ENCODE assay signal across 22 cellular contexts in the genomic region with DNA sequence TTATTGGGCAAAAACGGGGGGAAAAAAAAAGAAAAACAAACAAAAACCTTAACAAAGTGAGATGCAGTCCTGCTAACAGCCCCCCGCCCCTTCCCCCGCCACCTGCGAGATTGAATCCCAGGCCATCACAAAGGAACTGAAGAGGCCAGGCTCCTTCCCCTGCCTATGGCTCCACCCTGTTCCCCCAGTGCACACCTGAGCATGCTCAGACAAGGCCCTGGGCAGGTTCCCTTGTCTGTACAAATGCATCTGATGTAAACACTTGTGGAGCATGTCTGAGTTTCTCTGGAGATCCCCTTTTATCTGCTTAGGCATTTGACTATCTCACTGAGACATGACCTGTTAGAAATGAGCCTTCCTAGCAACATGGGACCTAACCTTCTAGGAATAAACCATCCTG.
A peak's percentile ranks its signal among the peaks of the same experiment; 100 is the strongest.
DNase-seq lines count a peak whose midpoint lies in the region; ATAC-seq and TF ChIP-seq lines count a peak whose summit lies in the region.
"Had no signal": no experiment of that assay in that cellular context is flagged by ENCODE, and none has a peak within 500 bp of the region (broad histone marks: within the 10 kb centered on the region; RNA-seq: fewer than 3 reads in every experiment).

No MANE protein-coding gene starts in this region.

- H3K4me1 Mint-ChIP-seq in GM23338 (peaks cover 29% of the 10 kb centered on the region), HFFc6 (ENCODE audit: low read depth) (no peaks in the 10 kb centered on the region; the same call in 1 of the 2 replicates)
- H3K4me1 Mint-ChIP-seq: T-cell had no signal

- H3K4me3 Mint-ChIP-seq in GM23338 (peak overlapping the region; percentile 16; the same call in 1 of the 3 replicates), HFFc6 (no peak overlapping the region)
- H3K4me3 Mint-ChIP-seq: T-cell had no signal

- peak; percentile 89 for ATAC-seq in GM23338
- ATAC-seq: HCT116, K562, Panc1, Right ventricle myocardium inferior, T-cell had no signal

- H3K4me1 ChIP-seq in GM23338 (ENCODE audit: insufficient read depth) = peaks cover 27% of the 10 kb centered on the region
- peaks cover 40% of the 10 kb centered on the region for H3K4me1 ChIP-seq in HUES64 (ENCODE audit: insufficient read depth, low read length)
- H3K4me1 ChIP-seq: Caco-2 had no signal

- DNase-seq in GM23338 (ENCODE audit: low spot score) (peak; percentile 65), epithelial cell of esophagus (ENCODE audit: low read depth) (peak; percentile 56), iPS-NIHi7 (ENCODE audit: extremely low spot score) (peak; percentile 26), HFFc6 (no peak)
- DNase-seq in stimulated activated naive CD4-positive, alpha-beta T cell treated with Interleukin-2 at 50 U/mL for 16 hours (lab: John Stamatoyannopoulos, UW) = no peak
- no peak for DNase-seq in NK-92 treated with Interleukin-12 subunit alpha and Interleukin-12 subunit beta, amount 100 ng/mL, for 24 hours (lab: John Stamatoyannopoulos, UW)
- DNase-seq: ACHN, AML-193, Caco-2, DMS153, EL, NCI-H1048, NCI-H1436 treated with DMSO at 0.1 percent for 48 hours, NCI-H2081 treated with DMSO at 0.1 percent for 48 hours, NCI-H748 treated with DMSO at 0.1 percent for 48 hours, T-cell had no signal

- no peaks in the 10 kb centered on the region for H3K9me2 ChIP-seq in GM23338 (ENCODE audit: insufficient read depth)

- no peak overlapping the region for H3K4me3 ChIP-seq in GM23338
- no peak overlapping the region for H3K4me3 ChIP-seq in HUES64 (ENCODE audit: low read length)
- no peak overlapping the region for H3K4me3 ChIP-seq in epithelial cell of esophagus (ENCODE audit: low read length)
- H3K4me3 ChIP-seq: K562 had no signal

- no peaks in the 10 kb centered on the region for H3F3A ChIP-seq in GM23338 (replicated peaks; ENCODE audit: low read depth)

- H3K27me3 Mint-ChIP-seq in GM23338 (ENCODE audit: insufficient read depth, low read depth, poor library complexity) = peaks cover 10% of the 10 kb centered on the region
- H3K27me3 Mint-ChIP-seq in HFFc6 (ENCODE audit: insufficient read depth) = peaks cover 1% of the 10 kb centered on the region; the same call in 1 of the 2 replicates
- H3K27me3 Mint-ChIP-seq: T-cell had no signal

- peak overlapping the region; percentile 58 for H3K9ac ChIP-seq in HUES64 (ENCODE audit: low read depth, low read length)

- peaks cover 36% of the 10 kb centered on the region for H3K36me3 Mint-ChIP-seq in GM23338 (ENCODE audit: low read depth)
- 0 out of 2 replicates have a peak, but pooled peaks cover 4% of the 10 kb centered on the region for H3K36me3 Mint-ChIP-seq in HFFc6 (ENCODE audit: low read depth)
- H3K36me3 Mint-ChIP-seq: T-cell had no signal

- peak overlapping the region; percentile 56 for H3K4me2 ChIP-seq in GM23338

- H3K27ac ChIP-seq in GM23338 (ENCODE audit: low read depth) (peak overlapping the region; percentile 98), HUES64 (ENCODE audit: low read depth, low read length) (peak overlapping the region; percentile 86)
- H3K27ac ChIP-seq: HL-60 had no signal

- H3K36me3 ChIP-seq in GM23338 (ENCODE audit: insufficient read depth) (no peaks in the 10 kb centered on the region), HUES64 (ENCODE audit: insufficient read depth, low read length) (peaks cover 2% of the 10 kb centered on the region; the same call in 1 of the 2 replicates)

- peaks cover 7% of the 10 kb centered on the region for H3K9me3 ChIP-seq in HUES64 (ENCODE audit: insufficient read depth, low read depth, low read length)
- H3K9me3 ChIP-seq: Caco-2 had no signal

- 55% methylated on average over 3 of the region's 4 CpGs for WGBS in HUES64

- H3K9me3 Mint-ChIP-seq in GM23338 (peaks cover 38% of the 10 kb centered on the region), HFFc6 (peaks cover 24% of the 10 kb centered on the region)

- H3K79me2 ChIP-seq in GM23338 (replicated peaks; ENCODE audit: insufficient read depth) = no peaks in the 10 kb centered on the region

- no peaks in the 10 kb centered on the region for H3K27me3 ChIP-seq in GM23338 (ENCODE audit: insufficient read depth)
- H3K27me3 ChIP-seq in HUES64 (ENCODE audit: insufficient read depth, low read length) = no peaks in the 10 kb centered on the region

- TF ChIP-seq CTCF in GM23338 (conservative IDR thresholded peaks at IDR 0.05; ENCODE audit: low read depth in 2 of 2) (no peak), epithelial cell of esophagus (IDR thresholded peaks at IDR 0.05; ENCODE audit: insufficient read depth, low read depth, low read length, missing control alignments) (no peak), HFFc6 (IDR thresholded peaks at IDR 0.05) (no peak)

- H4K20me1 ChIP-seq in GM23338 (replicated peaks; ENCODE audit: insufficient read depth) = no peaks in the 10 kb centered on the region

- no peak overlapping the region for H2AFZ ChIP-seq in GM23338

- H3K27ac Mint-ChIP-seq in GM23338 (peak overlapping the region; percentile 95), HFFc6 (no peak overlapping the region)
- H3K27ac Mint-ChIP-seq: T-cell had no signal

TF ChIP-seq in GM23338, 12 proteins besides CTCF, POLR2A, EP300 and RAD21:
- TF ChIP-seq, protein P1, sequence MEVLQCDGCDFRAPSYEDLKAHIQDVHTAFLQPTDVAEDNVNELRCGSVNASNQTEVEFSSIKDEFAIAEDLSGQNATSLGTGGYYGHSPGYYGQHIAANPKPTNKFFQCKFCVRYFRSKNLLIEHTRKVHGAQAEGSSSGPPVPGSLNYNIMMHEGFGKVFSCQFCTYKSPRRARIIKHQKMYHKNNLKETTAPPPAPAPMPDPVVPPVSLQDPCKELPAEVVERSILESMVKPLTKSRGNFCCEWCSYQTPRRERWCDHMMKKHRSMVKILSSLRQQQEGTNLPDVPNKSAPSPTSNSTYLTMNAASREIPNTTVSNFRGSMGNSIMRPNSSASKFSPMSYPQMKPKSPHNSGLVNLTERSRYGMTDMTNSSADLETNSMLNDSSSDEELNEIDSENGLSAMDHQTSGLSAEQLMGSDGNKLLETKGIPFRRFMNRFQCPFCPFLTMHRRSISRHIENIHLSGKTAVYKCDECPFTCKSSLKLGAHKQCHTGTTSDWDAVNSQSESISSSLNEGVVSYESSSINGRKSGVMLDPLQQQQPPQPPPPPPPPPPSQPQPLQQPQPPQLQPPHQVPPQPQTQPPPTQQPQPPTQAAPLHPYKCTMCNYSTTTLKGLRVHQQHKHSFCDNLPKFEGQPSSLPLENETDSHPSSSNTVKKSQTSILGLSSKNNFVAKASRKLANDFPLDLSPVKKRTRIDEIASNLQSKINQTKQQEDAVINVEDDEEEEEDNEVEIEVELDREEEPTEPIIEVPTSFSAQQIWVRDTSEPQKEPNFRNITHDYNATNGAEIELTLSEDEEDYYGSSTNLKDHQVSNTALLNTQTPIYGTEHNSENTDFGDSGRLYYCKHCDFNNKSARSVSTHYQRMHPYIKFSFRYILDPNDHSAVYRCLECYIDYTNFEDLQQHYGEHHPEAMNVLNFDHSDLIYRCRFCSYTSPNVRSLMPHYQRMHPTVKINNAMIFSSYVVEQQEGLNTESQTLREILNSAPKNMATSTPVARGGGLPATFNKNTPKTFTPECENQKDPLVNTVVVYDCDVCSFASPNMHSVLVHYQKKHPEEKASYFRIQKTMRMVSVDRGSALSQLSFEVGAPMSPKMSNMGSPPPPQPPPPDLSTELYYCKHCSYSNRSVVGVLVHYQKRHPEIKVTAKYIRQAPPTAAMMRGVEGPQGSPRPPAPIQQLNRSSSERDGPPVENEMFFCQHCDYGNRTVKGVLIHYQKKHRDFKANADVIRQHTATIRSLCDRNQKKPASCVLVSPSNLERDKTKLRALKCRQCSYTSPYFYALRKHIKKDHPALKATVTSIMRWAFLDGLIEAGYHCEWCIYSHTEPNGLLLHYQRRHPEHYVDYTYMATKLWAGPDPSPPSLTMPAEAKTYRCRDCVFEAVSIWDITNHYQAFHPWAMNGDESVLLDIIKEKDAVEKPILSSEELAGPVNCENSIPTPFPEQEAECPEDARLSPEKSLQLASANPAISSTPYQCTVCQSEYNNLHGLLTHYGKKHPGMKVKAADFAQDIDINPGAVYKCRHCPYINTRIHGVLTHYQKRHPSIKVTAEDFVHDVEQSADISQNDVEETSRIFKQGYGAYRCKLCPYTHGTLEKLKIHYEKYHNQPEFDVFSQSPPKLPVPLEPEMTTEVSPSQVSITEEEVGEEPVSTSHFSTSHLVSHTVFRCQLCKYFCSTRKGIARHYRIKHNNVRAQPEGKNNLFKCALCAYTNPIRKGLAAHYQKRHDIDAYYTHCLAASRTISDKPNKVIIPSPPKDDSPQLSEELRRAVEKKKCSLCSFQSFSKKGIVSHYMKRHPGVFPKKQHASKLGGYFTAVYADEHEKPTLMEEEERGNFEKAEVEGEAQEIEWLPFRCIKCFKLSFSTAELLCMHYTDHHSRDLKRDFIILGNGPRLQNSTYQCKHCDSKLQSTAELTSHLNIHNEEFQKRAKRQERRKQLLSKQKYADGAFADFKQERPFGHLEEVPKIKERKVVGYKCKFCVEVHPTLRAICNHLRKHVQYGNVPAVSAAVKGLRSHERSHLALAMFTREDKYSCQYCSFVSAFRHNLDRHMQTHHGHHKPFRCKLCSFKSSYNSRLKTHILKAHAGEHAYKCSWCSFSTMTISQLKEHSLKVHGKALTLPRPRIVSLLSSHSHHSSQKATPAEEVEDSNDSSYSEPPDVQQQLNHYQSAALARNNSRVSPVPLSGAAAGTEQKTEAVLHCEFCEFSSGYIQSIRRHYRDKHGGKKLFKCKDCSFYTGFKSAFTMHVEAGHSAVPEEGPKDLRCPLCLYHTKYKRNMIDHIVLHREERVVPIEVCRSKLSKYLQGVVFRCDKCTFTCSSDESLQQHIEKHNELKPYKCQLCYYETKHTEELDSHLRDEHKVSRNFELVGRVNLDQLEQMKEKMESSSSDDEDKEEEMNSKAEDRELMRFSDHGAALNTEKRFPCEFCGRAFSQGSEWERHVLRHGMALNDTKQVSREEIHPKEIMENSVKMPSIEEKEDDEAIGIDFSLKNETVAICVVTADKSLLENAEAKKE (CRISPR knock-in tag; IDR thresholded peaks at IDR 0.05) = peak; percentile 11; the same call in 1 of the 2 replicates
- TF ChIP-seq ZNF114 (CRISPR knock-in tag; IDR thresholded peaks at IDR 0.05) = no peak

Comparison
In these comparisons a context has a peak if more than half of its experiments do, and no peak if none do; other contexts are left out.
1. DNase-seq: peak in GM23338 (single experiment), epithelial cell of esophagus (single experiment) and iPS-NIHi7 (single experiment); none in stimulated activated naive CD4-positive, alpha-beta T cell treated with Interleukin-2 at 50 U/mL for 16 hours (single experiment), HFFc6 (single experiment) and NK-92 treated with Interleukin-12 subunit alpha and Interleukin-12 subunit beta, amount 100 ng/mL, for 24 hours (single experiment).